In the genomic region with DNA sequence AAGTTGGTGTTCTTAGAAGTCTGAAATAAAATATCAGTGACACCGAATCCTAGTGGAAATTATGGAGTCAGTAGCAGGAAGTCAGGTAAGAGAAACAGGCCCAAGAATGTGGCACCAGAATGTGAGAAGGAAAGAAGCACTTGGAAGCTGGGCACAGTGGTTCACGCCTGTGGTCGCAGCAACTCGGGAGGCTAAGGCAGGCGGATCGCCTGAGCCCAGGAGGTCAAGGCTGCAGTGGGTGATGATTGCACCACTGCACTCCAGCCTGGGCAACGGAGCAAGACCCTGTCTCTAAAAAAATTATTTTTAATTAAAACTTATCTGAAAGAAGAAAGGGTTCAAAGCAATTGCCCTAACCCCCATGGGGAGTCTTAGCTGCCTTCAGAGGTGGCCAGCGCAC, we compare ENCODE assay signal across 17 cellular contexts.
A peak's percentile ranks its signal among the peaks of the same experiment; 100 is the strongest.
DNase-seq lines count a peak whose midpoint lies in the region; ATAC-seq and FAIRE-seq lines count a peak whose summit lies in the region.
"Had no signal": no experiment of that assay in that cellular context is flagged by ENCODE, and none has a peak within 500 bp of the region (broad histone marks: within the 10 kb centered on the region; RNA-seq: fewer than 3 reads in every experiment).

No MANE protein-coding gene starts in this region.

- DNase-seq in activated effector memory CD4-positive, alpha-beta T cell treated with anti-CD3 and anti-CD28 coated beads, Interleukin-2, amount 50 U/mL, for 16 hours, result peak; percentile 49
- no peak for DNase-seq in activated effector memory CD4-positive, alpha-beta T cell treated with Interleukin-2 at 50 U/mL for 16 hours
- peak; percentile 23 for DNase-seq in sciatic nerve (ENCODE audit: low spot score)
- no peak for DNase-seq in posterior vena cava (ENCODE audit: low spot score)
- DNase-seq in frontal cortex (ENCODE audit: low spot score in 2 of 2), result no peak
- DNase-seq: AML-193; Caco-2; Calu3; CD4-positive, alpha-beta T cell; CD8-positive, alpha-beta T cell; DMS79 treated with DMSO at 0.1 percent for 48 hours; GF-D8 had no signal

- no peak for FAIRE-seq in frontal cortex (lab: Jason Lieb, UNC)
- FAIRE-seq: A549, D721Med, G401.6, GM12891, GM19239 had no signal

- intact Hi-C loops in sciatic nerve (cut with DNase I), result no loop called here
- intact Hi-C loops in posterior vena cava (cut with DNase I), result no loop called here

- no peak for ATAC-seq in sciatic nerve
- ATAC-seq: A549; CD8-positive, alpha-beta T cell had no signal

Comparison
In these comparisons a context has a peak if more than half of its experiments do, and no peak if none do; other contexts are left out.
1. DNase-seq: peak in activated effector memory CD4-positive, alpha-beta T cell treated with anti-CD3 and anti-CD28 coated beads, Interleukin-2, amount 50 U/mL, for 16 hours (single experiment) and sciatic nerve (single experiment); none in activated effector memory CD4-positive, alpha-beta T cell treated with Interleukin-2 at 50 U/mL for 16 hours (single experiment), posterior vena cava (single experiment) and frontal cortex (0 of 2).